In genomic region chr1:25182629-25183028, GRCh38 we compare ENCODE assay signal across 16 cellular contexts. TPM values are rescaled to one million over a fixed set of nuclear protein-coding genes. Genes with fewer than 3 reads are reported as not detected.
DNase-seq lines count a peak whose midpoint lies in the region; ATAC-seq and TF ChIP-seq lines count a peak whose summit lies in the region.
"Had no signal": no experiment of that assay in that cellular context is flagged by ENCODE, and none has a peak within 500 bp of the region (broad histone marks: within the 10 kb centered on the region; RNA-seq: fewer than 3 reads in every experiment).

No MANE protein-coding gene starts in this region.

- no peak for TF ChIP-seq RAD21 in IMR-90 (IDR thresholded peaks at IDR 0.05; ENCODE audit: low read length)

- H3K27me3 ChIP-seq in IMR-90 (ENCODE audit: control insufficient read depth, insufficient read depth, low read length) = peaks cover 19% of the 10 kb centered on the region
- H3K27me3 ChIP-seq in mesenchymal stem cell (ENCODE audit: control insufficient read depth in 1 of 2, insufficient read depth in 1 of 2, low read length in 2 of 2) = peaks cover 9 to 39% of the 10 kb centered on the region in 2 experiments

- no peak overlapping the region for H3K4me2 ChIP-seq in IMR-90 (ENCODE audit: low read depth, low read length)
- H3K4me2 ChIP-seq in mesenchymal stem cell (ENCODE audit: low read length, poor library complexity, severe bottlenecking) = no peak overlapping the region

- H4K8ac ChIP-seq in IMR-90 (ENCODE audit: low read depth in 2 of 2, low read length in 2 of 2) = no peak overlapping the region
- H4K8ac ChIP-seq in mesenchymal stem cell (ENCODE audit: low read length) = no peak overlapping the region

- H3K9ac ChIP-seq in IMR-90 (ENCODE audit: low read depth, low read length) = no peak overlapping the region
- no peak overlapping the region for H3K9ac ChIP-seq in mesenchymal stem cell (ENCODE audit: low read length)

- H4K5ac ChIP-seq in IMR-90 (ENCODE audit: low read depth, low read length) = no peak overlapping the region

- no peak overlapping the region for H3K27ac ChIP-seq in IMR-90 (ENCODE audit: insufficient read depth, low read length)
- H3K27ac ChIP-seq in mesenchymal stem cell (ENCODE audit: low read length, poor library complexity, severe bottlenecking) = no peak overlapping the region
- H3K27ac ChIP-seq: esophagus muscularis mucosa, sigmoid colon had no signal

- H3K18ac ChIP-seq in IMR-90 (ENCODE audit: low read depth, low read length) (no peak overlapping the region), mesenchymal stem cell (ENCODE audit: low read depth in 1 of 2, low read length in 2 of 2) (no peak overlapping the region)

- in situ Hi-C loops in IMR-90 (cut with MboI; ENCODE audit: low sequenced_read_pairs) = no loop called here

- no TSS peak for BruUV-seq in IMR-90 (replicated peaks; lab: Mats Ljungman, UMichigan)

- H3K23ac ChIP-seq in IMR-90 (ENCODE audit: low read depth, low read length) (no peak overlapping the region), mesenchymal stem cell (ENCODE audit: low read length in 2 of 2) (no peak overlapping the region)

- 63% methylated on average over 4 of the region's 14 CpGs; no CpG with 5 or more reads in 1 of the 2 experiments for WGBS in IMR-90 (ENCODE audit: extremely low coverage in 2 of 2, insufficient read length in 1 of 2), 2 experiments
- 44% methylated on average over 14 of the region's 14 CpGs for WGBS in mesenchymal stem cell

- DNase-seq in AG08396 (ENCODE audit: low spot score) = peak; percentile 38
- DNase-seq in IMR-90 = peak; percentile 79
- DNase-seq in astrocyte of the hippocampus (ENCODE audit: low read depth, low spot score) = peak; percentile 81
- DNase-seq in mesenchymal stem cell = peak; percentile 75
- DNase-seq in GM10248 (ENCODE audit: extremely low spot score) = no peak
- DNase-seq: activated CD4-positive, alpha-beta T cell treated with anti-CD3 and anti-CD28 coated beads, Interleukin-2, amount 50 U/mL, for 48 hours; MV-4-11; NK-92 treated with Interleukin-12 subunit alpha and Interleukin-12 subunit beta, amount 100 ng/mL, for 24 hours; nucleus accumbens; sigmoid colon; stimulated activated CD4-positive, alpha-beta T cell treated with anti-CD3 and anti-CD28 coated beads, Interleukin-4, amount 100 ng/mL, for 4 hours had no signal

- H2BK120ac ChIP-seq in IMR-90 (ENCODE audit: low read depth, low read length) (no peak overlapping the region), mesenchymal stem cell (ENCODE audit: low read depth, low read length) (no peak overlapping the region)

- H2AFZ ChIP-seq in IMR-90 (replicated peaks; ENCODE audit: low read length, poor library complexity) (no peak overlapping the region), mesenchymal stem cell (ENCODE audit: low read depth, low read length) (no peak overlapping the region)

- TF ChIP-seq CTCF in IMR-90 (conservative IDR thresholded peaks at IDR 0.05; ENCODE audit: low read depth, low read length) (no peak), GM10248 (IDR thresholded peaks at IDR 0.05; ENCODE audit: control extremely low read depth, extremely low read depth, low read depth, missing control alignments) (no peak)

- H2AK9ac ChIP-seq in IMR-90 (replicated peaks; ENCODE audit: low read depth, low read length, poor library complexity) = no peak overlapping the region

- no peaks in the 10 kb centered on the region for H3K9me1 ChIP-seq in IMR-90 (ENCODE audit: insufficient read depth, low read length)

- H3K4ac ChIP-seq in IMR-90 (ENCODE audit: low read depth, low read length) (no peak overlapping the region), mesenchymal stem cell (ENCODE audit: low read depth in 1 of 2, low read length in 2 of 2) (no peak overlapping the region)

- H2BK20ac ChIP-seq in IMR-90 (ENCODE audit: low read depth, low read length) = no peak overlapping the region

- H3K9me3 ChIP-seq in IMR-90 (ENCODE audit: control insufficient read depth, insufficient read depth, low read length) (no peaks in the 10 kb centered on the region), mesenchymal stem cell (ENCODE audit: control insufficient read depth, low read length) (no peaks in the 10 kb centered on the region)
- H3K9me3 ChIP-seq: esophagus muscularis mucosa, sigmoid colon had no signal

- H3K36me3 ChIP-seq in IMR-90 (ENCODE audit: control insufficient read depth, insufficient read depth, low read length) = no peaks in the 10 kb centered on the region
- no peaks in the 10 kb centered on the region for H3K36me3 ChIP-seq in mesenchymal stem cell (ENCODE audit: control insufficient read depth in 1 of 2, insufficient read depth in 2 of 2, low read depth in 1 of 2, low read length in 2 of 2)
- H3K36me3 ChIP-seq: esophagus muscularis mucosa, sigmoid colon had no signal

- H2BK15ac ChIP-seq in IMR-90 (ENCODE audit: low read depth, low read length) (no peak overlapping the region), mesenchymal stem cell (ENCODE audit: low read depth, poor library complexity, severe bottlenecking) (no peak overlapping the region)

- POLR2A ChIA-PET in IMR-90 (lab: Charles Lee; ENCODE audit: unreplicated experiment) (no interaction called here), GM10248 (lab: Yijun Ruan, JAX) (no interaction called here)

- intact Hi-C loops in IMR-90 (cut with micrococcal nuclease) = no loop called here

- peaks cover 2% of the 10 kb centered on the region; the same call in 1 of the 2 replicates for H3K4me1 ChIP-seq in IMR-90 (ENCODE audit: control insufficient read depth, insufficient read depth, low read length)
- H3K4me1 ChIP-seq in mesenchymal stem cell (ENCODE audit: control insufficient read depth, insufficient read depth, low read depth, low read length) = peaks cover 3% of the 10 kb centered on the region
- H3K4me1 ChIP-seq: esophagus muscularis mucosa, sigmoid colon had no signal

- H3K79me1 ChIP-seq in IMR-90 (ENCODE audit: low read depth in 1 of 2, low read length in 2 of 2) = no peaks in the 10 kb centered on the region
- no peaks in the 10 kb centered on the region for H3K79me1 ChIP-seq in mesenchymal stem cell (replicated peaks; ENCODE audit: low read length, poor library complexity, severe bottlenecking)

- no peak for TF ChIP-seq POLR2A in IMR-90 (IDR thresholded peaks at IDR 0.05; ENCODE audit: low read depth, low read length)

- dilution Hi-C loops in IMR-90 (cut with HindIII; ENCODE audit: low sequenced_read_pairs, unreplicated experiment) = no loop called here

- ATAC-seq in IMR-90 (ENCODE audit: low read depth) (peak; percentile 91), HG03095 (IDR thresholded peaks at IDR 0.05; ENCODE audit: unreplicated experiment) (no peak), GM18498 (IDR thresholded peaks at IDR 0.05; ENCODE audit: unreplicated experiment) (no peak)
- no peak for ATAC-seq in activated CD4-positive, CD25-positive, alpha-beta regulatory T cell treated with anti-CD3 and anti-CD28 coated beads, Interleukin-2, amount 50 U/mL, for 24 hours

- no peak overlapping the region for H2BK12ac ChIP-seq in mesenchymal stem cell (ENCODE audit: low read length in 2 of 2)

- no peak overlapping the region for H3K56ac ChIP-seq in IMR-90 (ENCODE audit: extremely low read depth, insufficient read depth, low read length)

- H4K91ac ChIP-seq in IMR-90 (ENCODE audit: insufficient read depth, low read depth, low read length) (no peak overlapping the region), mesenchymal stem cell (ENCODE audit: low read length) (no peak overlapping the region)

- CTCF ChIA-PET in IMR-90 (lab: Yijun Ruan, JAX) (no interaction called here), GM10248 (lab: Yijun Ruan, JAX) (interaction anchor here (1.6 kb wide), 1 partner anchor 22 kb away, joined by 4 read pairs; no protein-coding TSS in a partner anchor)

- H3K4me3 ChIP-seq in IMR-90 (ENCODE audit: insufficient read depth, low read depth, low read length) = no peak overlapping the region
- H3K4me3 ChIP-seq in mesenchymal stem cell (ENCODE audit: insufficient read depth in 1 of 2, low read depth in 1 of 2, low read length in 2 of 2) = no peak overlapping the region
- H3K4me3 ChIP-seq: esophagus muscularis mucosa, lung, sigmoid colon had no signal

- H2AK5ac ChIP-seq in IMR-90 (ENCODE audit: low read depth, low read length) (no peak overlapping the region), mesenchymal stem cell (ENCODE audit: low read length, severe bottlenecking) (no peak overlapping the region)

- H3K14ac ChIP-seq in IMR-90 (replicated peaks; ENCODE audit: low read depth, low read length) = no peak overlapping the region
- no peak overlapping the region for H3K14ac ChIP-seq in mesenchymal stem cell (ENCODE audit: low read length in 2 of 2)

- H2BK5ac ChIP-seq in IMR-90 (ENCODE audit: low read depth, low read length, poor library complexity, severe bottlenecking) (no peak overlapping the region), mesenchymal stem cell (ENCODE audit: low read depth, low read length, poor library complexity, severe bottlenecking) (no peak overlapping the region)

- H4K20me1 ChIP-seq in IMR-90 (ENCODE audit: insufficient read depth, low read length) = no peaks in the 10 kb centered on the region

TF ChIP-seq in IMR-90, 13 proteins besides CTCF, POLR2A, EP300 and RAD21:
- TF ChIP-seq RFX5 (IDR thresholded peaks at IDR 0.05; ENCODE audit: low read depth, low read length) (no peak), MAFK (IDR thresholded peaks at IDR 0.05; ENCODE audit: low read depth, low read length) (no peak), CHD1 (IDR thresholded peaks at IDR 0.05; ENCODE audit: low read depth, low read length) (no peak), MXI1 (IDR thresholded peaks at IDR 0.05; ENCODE audit: borderline replicate concordance, low read depth, low read length) (no peak), RCOR1 (IDR thresholded peaks at IDR 0.05; ENCODE audit: insufficient replicate concordance, low read length) (no peak), MAZ (IDR thresholded peaks at IDR 0.05; ENCODE audit: borderline replicate concordance, low read depth, low read length) (no peak), FOS (IDR thresholded peaks at IDR 0.05; ENCODE audit: low read depth, low read length) (no peak)

RNA-seq across cellular contexts. Expression of gene SYF2, which starts 49.7 kb away (rescaled TPM):
- total RNA-seq in IMR-90 (2012; rRNA removed) = 8.6 and 22.2 TPM in 2 replicates
- 16.8 and 19.5 TPM in 2 replicates for polyA plus RNA-seq in IMR-90 (2012; rRNA removed)
- polyA plus RNA-seq in IMR-90 (2012; cell fraction: cytosol; rRNA removed) = 1.9 and 2.6 TPM in 2 replicates
- polyA plus RNA-seq in IMR-90 (2012; cell fraction: nucleus; rRNA removed; ENCODE audit: low replicate concordance) = 0.99 and 6.8 TPM in 2 replicates
- polyA plus RNA-seq in mesenchymal stem cell (2013, experiment 1 of 2) = 74.2 TPM
- 74.8 TPM for polyA plus RNA-seq in mesenchymal stem cell (2013, experiment 2 of 2)
